In genomic region chr17:57084361-57084801, GRCh38 we compare ENCODE assay signal across 8 cellular contexts. TPM values are rescaled to one million over a fixed set of nuclear protein-coding genes. Genes with fewer than 3 reads are reported as not detected.
DNase-seq lines count a peak whose midpoint lies in the region; ATAC-seq, FAIRE-seq and TF ChIP-seq lines count a peak whose summit lies in the region.

No MANE protein-coding gene starts in this region.

- DNase-seq in cardiac muscle cell (ENCODE audit: low read depth in 1 of 2, low spot score in 1 of 2) = no peak
- no peak for DNase-seq in left ventricle myocardium superior
- DNase-seq in glutamatergic neuron = no peak
- no peak for DNase-seq in small intestine
- no peak for DNase-seq in mesenteric fat pad (ENCODE audit: low spot score)
- DNase-seq in activated CD4-positive, alpha-beta T cell treated with anti-CD3 and anti-CD28 coated beads, Interleukin-2, amount 50 U/mL, for 4 hours = no peak
- DNase-seq in HPDE6-E6E7 (ENCODE audit: extremely low spot score) = no peak

- H3K36me3 ChIP-seq in cardiac muscle cell = no peaks in the 10 kb centered on the region
- H3K36me3 ChIP-seq in SU-DHL-6 (ENCODE audit: low read length) = no peaks in the 10 kb centered on the region; the same call in 1 of the 2 replicates
- no peaks in the 10 kb centered on the region for H3K36me3 ChIP-seq in small intestine (ENCODE audit: control insufficient read depth in 2 of 2, insufficient read depth in 2 of 2, low read length in 2 of 2)

- H3K27me3 Mint-ChIP-seq in glutamatergic neuron (ENCODE audit: unreplicated experiment) = peaks cover 13% of the 10 kb centered on the region

- no peaks in the 10 kb centered on the region for H3K36me3 Mint-ChIP-seq in glutamatergic neuron (ENCODE audit: unreplicated experiment)

- H3K27me3 ChIP-seq in cardiac muscle cell (no peaks in the 10 kb centered on the region), SU-DHL-6 (ENCODE audit: low read length) (no peaks in the 10 kb centered on the region), small intestine (ENCODE audit: control insufficient read depth in 2 of 2, insufficient read depth in 2 of 2, low read length in 2 of 2) (no peaks in the 10 kb centered on the region)

- peaks cover 41% of the 10 kb centered on the region for H3K79me2 ChIP-seq in SU-DHL-6 (ENCODE audit: insufficient read depth, low read length)

- H3K9me3 ChIP-seq in cardiac muscle cell (ENCODE audit: low read depth) (no peaks in the 10 kb centered on the region), SU-DHL-6 (ENCODE audit: insufficient read depth, low read length) (no peaks in the 10 kb centered on the region), small intestine (ENCODE audit: control insufficient read depth, low read depth) (no peaks in the 10 kb centered on the region)

- TF ChIP-seq CTCF in cardiac muscle cell (IDR thresholded peaks at IDR 0.05; ENCODE audit: low read depth, low read length) (no peak), SU-DHL-6 (IDR thresholded peaks at IDR 0.05; ENCODE audit: insufficient read depth, low read length, poor library complexity, severe bottlenecking) (no peak), glutamatergic neuron (IDR thresholded peaks at IDR 0.05; ENCODE audit: partially characterized antibody, unreplicated experiment) (no peak)

- H3K4me2 ChIP-seq in SU-DHL-6 (ENCODE audit: low read depth, low read length, poor library complexity, severe bottlenecking) = peak overlapping the region; percentile 92

- ATAC-seq in left ventricle myocardium superior = no peak

- peaks cover 9% of the 10 kb centered on the region for H3K9me3 Mint-ChIP-seq in glutamatergic neuron (ENCODE audit: unreplicated experiment)

- peaks cover 19% of the 10 kb centered on the region for H3K4me1 ChIP-seq in cardiac muscle cell (ENCODE audit: low read depth)
- peaks cover 0 to 13% of the 10 kb centered on the region in 2 donors for H3K4me1 ChIP-seq in small intestine (ENCODE audit: control insufficient read depth in 2 of 2, insufficient read depth in 1 of 2, low read depth in 1 of 2, low read length in 1 of 2)

- no peaks in the 10 kb centered on the region for H3K9me2 ChIP-seq in SU-DHL-6 (replicated peaks; ENCODE audit: insufficient read depth, low read length)

- no peak for FAIRE-seq in small intestine (lab: Jason Lieb, UNC)

- H3K4me3 Mint-ChIP-seq in glutamatergic neuron (ENCODE audit: unreplicated experiment) = peak overlapping the region; percentile 95

- 0% methylated on average over 7 of the region's 7 CpGs for WGBS in small intestine, 3 donors

- peak overlapping the region; percentile 83 for H3K9ac ChIP-seq in SU-DHL-6 (ENCODE audit: low read length)

- peak overlapping the region; percentile 86 for H2AFZ ChIP-seq in SU-DHL-6 (ENCODE audit: low read depth, low read length, severe bottlenecking)

- H3K27ac Mint-ChIP-seq in glutamatergic neuron (ENCODE audit: unreplicated experiment) = peak overlapping the region; percentile 96

- peaks cover 18% of the 10 kb centered on the region for H4K20me1 ChIP-seq in SU-DHL-6 (ENCODE audit: low read depth, low read length)

- peaks cover 10% of the 10 kb centered on the region for H3K4me1 Mint-ChIP-seq in glutamatergic neuron (ENCODE audit: low read depth, unreplicated experiment)

- H3F3A ChIP-seq in SU-DHL-6 (ENCODE audit: insufficient read depth) = no peaks in the 10 kb centered on the region

- intact Hi-C loops in left ventricle myocardium superior (cut with micrococcal nuclease) = no loop called here

- peak overlapping the region; percentile 92 for H3K27ac ChIP-seq in cardiac muscle cell
- peak overlapping the region; percentile 61 for H3K27ac ChIP-seq in SU-DHL-6 (ENCODE audit: low read depth, low read length)
- H3K27ac ChIP-seq in small intestine (ENCODE audit: low read depth in 1 of 2, low read length in 1 of 2) = peak overlapping the region; percentile 95 to 98

- peak overlapping the region; percentile 88 for H3K4me3 ChIP-seq in cardiac muscle cell
- peak overlapping the region; percentile 95 for H3K4me3 ChIP-seq in SU-DHL-6 (ENCODE audit: insufficient read depth, low read length, poor library complexity, severe bottlenecking)
- H3K4me3 ChIP-seq in small intestine (ENCODE audit: low read depth in 1 of 2, low read length in 2 of 2) = peak overlapping the region; percentile 57 to 74

RNA-seq across cellular contexts. Expression of gene AKAP1, which starts 0.7 kb away (rescaled TPM):
- 65.4 and 81.4 TPM in 2 replicates for total RNA-seq in cardiac muscle cell
- polyA plus RNA-seq in cardiac muscle cell = 35.3 and 56.6 TPM in 2 replicates
- 282 TPM for total RNA-seq in left ventricle myocardium superior
- total RNA-seq in glutamatergic neuron (ENCODE audit: unreplicated experiment) = 35.6 TPM
- polyA plus RNA-seq in small intestine = 10 to 100 TPM; 28.9 to 68.6 (median 42.3) TPM
- total RNA-seq in mesenteric fat pad = 49.1 TPM
